Comparison of ENCODE assay signal across 9 cellular contexts in the genomic region with DNA sequence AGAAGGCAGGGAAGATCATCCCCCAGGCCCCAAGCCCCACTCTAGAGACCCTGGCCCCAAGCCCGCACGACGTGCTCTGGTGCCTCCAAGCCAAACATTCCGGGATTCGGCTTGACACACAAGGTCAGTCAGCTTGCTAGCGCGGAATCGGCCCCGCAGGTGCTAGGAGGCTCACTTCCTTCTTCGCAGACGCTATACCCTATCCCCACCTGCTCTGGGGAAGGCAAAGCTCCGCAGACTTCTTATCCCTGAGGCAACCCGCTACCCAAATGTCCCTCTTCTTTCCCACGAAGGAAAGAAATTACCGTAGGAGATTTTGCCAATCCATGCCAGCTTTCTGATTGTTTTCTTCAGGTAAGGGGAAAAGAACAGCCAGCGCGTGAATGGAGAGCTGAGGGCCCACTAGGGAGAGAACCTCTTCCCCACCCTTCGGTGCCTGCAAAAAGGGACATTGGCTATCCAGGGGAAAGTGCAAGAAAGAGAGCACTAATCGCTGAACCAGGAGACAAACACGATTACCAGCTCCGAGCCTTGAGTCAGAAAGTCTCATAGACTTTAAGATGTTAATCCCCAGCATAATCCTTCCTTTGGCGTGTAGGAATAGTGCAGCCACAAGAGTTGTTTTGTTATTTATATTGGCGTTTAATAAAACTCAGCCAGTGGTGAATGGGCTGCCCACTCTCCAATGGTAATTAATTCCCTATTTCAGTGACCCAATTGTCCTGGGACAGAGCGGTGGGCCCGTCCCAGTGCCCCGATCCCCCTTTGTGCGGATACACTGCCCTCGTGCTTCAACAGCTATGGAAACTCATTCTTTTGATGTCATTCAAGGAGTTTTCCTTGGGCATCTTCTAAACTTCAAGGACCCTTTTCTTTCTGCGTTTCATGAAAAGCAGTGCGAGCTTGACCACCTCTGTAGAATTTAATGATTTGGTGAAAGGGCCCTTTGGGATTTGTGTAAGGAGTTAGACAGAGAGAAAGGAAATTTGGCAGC. TPM values are rescaled to one million over a fixed set of nuclear protein-coding genes. Genes with fewer than 3 reads are reported as not detected.
DNase-seq lines count a peak whose midpoint lies in the region; ATAC-seq, FAIRE-seq and TF ChIP-seq lines count a peak whose summit lies in the region.
"Had no signal": no experiment of that assay in that cellular context is flagged by ENCODE, and none has a peak within 500 bp of the region (broad histone marks: within the 10 kb centered on the region; RNA-seq: fewer than 3 reads in every experiment).

No MANE protein-coding gene starts in this region.

- no peak overlapping the region for H3K27ac ChIP-seq in stomach
- no peak overlapping the region for H3K27ac ChIP-seq in aorta (ENCODE audit: low read depth in 1 of 2, low read length in 2 of 2)

- H3K9me3 ChIP-seq in stomach, result peaks cover 0 to 29% (median 12%) of the 10 kb centered on the region in 4 donors
- H3K9me3 ChIP-seq in aorta (ENCODE audit: control insufficient read depth, low read length), result no peaks in the 10 kb centered on the region

- intact Hi-C loops in stomach (cut with DNase I; ENCODE audit: low total_unique reads) (no loop called here), aorta (cut with DNase I) (no loop called here)

- H3K27ac Mint-ChIP-seq in activated naive CD8-positive, alpha-beta T cell, result no peak overlapping the region
- H3K27ac Mint-ChIP-seq in nephron progenitor cell, result no peak overlapping the region

- TF ChIP-seq CTCF in nephron progenitor cell (IDR thresholded peaks at IDR 0.05), result no peak
- TF ChIP-seq CTCF in stomach (IDR thresholded peaks at IDR 0.05), result no peak

- H3K27me3 ChIP-seq in H7 (ENCODE audit: control insufficient read depth, insufficient read depth, low read length) (peaks cover 71% of the 10 kb centered on the region), stomach (peaks cover 48 to 93% (median 83%) of the 10 kb centered on the region in 3 donors), aorta (ENCODE audit: control insufficient read depth in 1 of 2, insufficient read depth in 2 of 2, low read length in 1 of 2) (no peaks in the 10 kb centered on the region)

- H3K36me3 ChIP-seq in H7 (replicated peaks; ENCODE audit: control insufficient read depth, insufficient read depth, low read length) (no peaks in the 10 kb centered on the region), stomach (no peaks in the 10 kb centered on the region), aorta (ENCODE audit: control insufficient read depth in 1 of 2, insufficient read depth in 2 of 2, low read length in 1 of 2) (no peaks in the 10 kb centered on the region)

- no peak for ATAC-seq in aorta (ENCODE audit: low FRiP score)

- peak overlapping the region; percentile 29 for H3K4me3 ChIP-seq in H7 (ENCODE audit: insufficient read depth, low read depth, low read length)
- H3K4me3 ChIP-seq in stomach, result no peak overlapping the region
- no peak overlapping the region for H3K4me3 ChIP-seq in aorta (ENCODE audit: low read length in 2 of 2)

- no peak for DNase-seq in GM12892 (ENCODE audit: insufficient read length)
- DNase-seq in H7, result peak; percentile 59
- DNase-seq in nephron progenitor cell, result peak; percentile 48
- DNase-seq in G401 (ENCODE audit: low spot score), result no peak
- DNase-seq in stomach, result no peak
- no peak for DNase-seq in kidney glomerular epithelial cell (lab: John Stamatoyannopoulos, UW)
- DNase-seq in aorta, result no peak
- DNase-seq: NCI-H1930 had no signal

- no peaks in the 10 kb centered on the region for H3K36me3 Mint-ChIP-seq in activated naive CD8-positive, alpha-beta T cell
- H3K36me3 Mint-ChIP-seq in nephron progenitor cell (ENCODE audit: low read depth), result no peaks in the 10 kb centered on the region

- H3K4me1 ChIP-seq in stomach (peaks cover 17 to 49% (median 35%) of the 10 kb centered on the region in 4 donors), aorta (ENCODE audit: control insufficient read depth in 1 of 2, insufficient read depth in 2 of 2, low read length in 2 of 2) (no peaks in the 10 kb centered on the region)

- no peak for TF ChIP-seq EP300 in stomach (IDR thresholded peaks at IDR 0.05)

- in situ Hi-C loops in G401 (cut with HindIII; ENCODE audit: low sequenced_read_pairs), result no loop called here

- peaks cover 45% of the 10 kb centered on the region for H3K4me1 Mint-ChIP-seq in activated naive CD8-positive, alpha-beta T cell (ENCODE audit: low read depth)
- peaks cover 61% of the 10 kb centered on the region for H3K4me1 Mint-ChIP-seq in nephron progenitor cell

- WGBS in stomach, 5 donors, result 7 to 10% (median 9%) methylated on average over 30 of the region's 30 CpGs
- 9 to 10% methylated on average over 30 of the region's 30 CpGs for WGBS in aorta, 2 donors

- no peak for TF ChIP-seq POLR2A in GM12892 (IDR thresholded peaks at IDR 0.05; ENCODE audit: low read depth, low read length)
- TF ChIP-seq POLR2A in stomach (IDR thresholded peaks at IDR 0.05), result no peak

- peaks cover 58% of the 10 kb centered on the region for H3K27me3 Mint-ChIP-seq in activated naive CD8-positive, alpha-beta T cell
- peaks cover 100% of the 10 kb centered on the region for H3K27me3 Mint-ChIP-seq in nephron progenitor cell (ENCODE audit: low read depth, poor library complexity)

- peak; percentile 75 for FAIRE-seq in GM12892 (lab: Jason Lieb, UNC)

- peaks cover 6% of the 10 kb centered on the region for H3K9me3 Mint-ChIP-seq in activated naive CD8-positive, alpha-beta T cell (ENCODE audit: low read depth)
- peaks cover 15% of the 10 kb centered on the region for H3K9me3 Mint-ChIP-seq in nephron progenitor cell

- H3K4me3 Mint-ChIP-seq in activated naive CD8-positive, alpha-beta T cell, result peak overlapping the region; percentile 23
- H3K4me3 Mint-ChIP-seq in nephron progenitor cell, result peak overlapping the region; percentile 70

RNA-seq across cellular contexts. Expression of a gene that starts 5.4 kb away (rescaled TPM):
- polyA plus RNA-seq in GM12892 (2012; ENCODE audit: missing spikeins), result 1.5 TPM
- not detected in 2 replicates for total RNA-seq in H7 (2014; rRNA removed; shearing (Covaris generic))
- total RNA-seq in G401 (2014; rRNA removed; shearing (Covaris generic)), result not detected in 2 replicates
- not detected for total RNA-seq in stomach
- not detected for polyA plus RNA-seq in stomach
- not detected for total RNA-seq in aorta
- not detected for polyA plus RNA-seq in aorta

Comparison
In these comparisons a context has a peak if more than half of its experiments do, and no peak if none do; other contexts are left out.
1. DNase-seq: peak in H7 (single experiment) and nephron progenitor cell (single experiment); none in GM12892 (single experiment), G401 (single experiment), stomach (single experiment), kidney glomerular epithelial cell (single experiment) and aorta (0 of 2).